8 cellular contexts compared by ENCODE assay signal in the genomic region with DNA sequence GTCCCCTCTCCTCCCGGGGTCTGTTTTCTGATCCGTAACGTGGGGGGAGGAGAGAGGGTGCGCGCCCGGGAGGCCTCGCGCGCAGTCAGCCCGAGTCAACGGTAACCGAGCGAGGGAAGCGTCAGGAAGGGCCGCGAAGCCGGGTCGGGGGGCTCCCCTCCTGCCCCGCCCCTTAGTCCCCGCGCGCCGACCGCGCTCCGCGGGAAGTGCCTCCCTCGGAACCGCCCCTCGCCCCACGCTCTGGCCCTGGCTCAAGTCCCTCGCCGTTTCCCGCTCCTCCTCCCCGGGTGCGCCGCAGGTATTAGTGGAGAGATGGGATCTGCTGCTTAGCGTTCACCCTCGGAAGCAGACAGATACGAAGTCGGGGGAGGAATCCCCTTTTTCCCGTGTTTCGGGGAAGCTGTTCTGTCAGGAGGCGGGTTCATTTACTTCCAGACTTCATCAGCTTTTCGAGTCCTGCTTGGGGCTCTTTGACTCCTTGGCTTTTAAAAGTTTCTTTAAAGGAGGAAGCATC. TPM values are rescaled to one million over a fixed set of nuclear protein-coding genes. Genes with fewer than 3 reads are reported as not detected.
DNase-seq lines count a peak whose midpoint lies in the region; ATAC-seq, FAIRE-seq and TF ChIP-seq lines count a peak whose summit lies in the region.

No MANE protein-coding gene starts in this region.

- H3F3A ChIP-seq in smooth muscle cell (ENCODE audit: low read depth): no peaks in the 10 kb centered on the region

- WGBS in smooth muscle cell (ENCODE audit: low lambda C conversion rate): 1% methylated on average over 22 of the region's 45 CpGs

- H3K27me3 ChIP-seq in smooth muscle cell (ENCODE audit: low read depth): no peaks in the 10 kb centered on the region

- H3K4me3 ChIP-seq in iPS-11a (ENCODE audit: low read depth, low read length) (peak overlapping the region; percentile 91), smooth muscle cell (peak overlapping the region; percentile 95)

- H3K9me3 ChIP-seq in smooth muscle cell (replicated peaks; ENCODE audit: low read depth): no peaks in the 10 kb centered on the region

- H3K4me2 ChIP-seq in smooth muscle cell: peak overlapping the region; percentile 99

- peaks cover 55% of the 10 kb centered on the region for H3K79me2 ChIP-seq in smooth muscle cell (ENCODE audit: low read depth)

- in situ Hi-C loops in SK-MEL-5 (cut with HindIII; ENCODE audit: low pct_unique_long_range_greater_than_20kb, low sequenced_read_pairs): no loop called here

- TF ChIP-seq CTCF in 22Rv1 (IDR thresholded peaks at IDR 0.05): no peak
- TF ChIP-seq CTCF in smooth muscle cell (IDR thresholded peaks at IDR 0.05; ENCODE audit: borderline replicate concordance, insufficient read depth, poor library complexity, severe bottlenecking): no peak

- peaks cover 53% of the 10 kb centered on the region for H4K20me1 ChIP-seq in smooth muscle cell (ENCODE audit: low read depth)

- no peak for DNase-seq in GM18507 (ENCODE audit: extremely low spot score, insufficient read length, low read depth)
- DNase-seq in SK-MEL-5 (ENCODE audit: low read depth, low spot score): peak; percentile 22
- peak; percentile 30 for DNase-seq in amniotic epithelial cell (ENCODE audit: low read depth)
- DNase-seq in smooth muscle cell (lab: John Stamatoyannopoulos, UW; ENCODE audit: unreplicated experiment): peak; percentile 20
- no peak for DNase-seq in NCI-H1930 (lab: John Stamatoyannopoulos, UW)

- peak overlapping the region; percentile 99 for H3K9ac ChIP-seq in smooth muscle cell (ENCODE audit: low read depth)

- peaks cover 5% of the 10 kb centered on the region for H3K36me3 ChIP-seq in smooth muscle cell (ENCODE audit: low read depth)

- FAIRE-seq in GM18507 (lab: Jason Lieb, UNC): peak; percentile 18

- peak; percentile 12 for ATAC-seq in HG03175 (IDR thresholded peaks at IDR 0.05; ENCODE audit: unreplicated experiment)

- no peak overlapping the region for H2AFZ ChIP-seq in smooth muscle cell (ENCODE audit: low read depth)

- H3K4me1 ChIP-seq in smooth muscle cell (ENCODE audit: low read depth): peaks cover 43% of the 10 kb centered on the region

- H3K27ac ChIP-seq in 22Rv1 (peak overlapping the region; percentile 86), smooth muscle cell (ENCODE audit: low read depth) (peak overlapping the region; percentile 94)

RNA-seq across cellular contexts. Expression of a gene that starts 0.8 kb away (rescaled TPM):
- total RNA-seq in SK-MEL-5 (2014; rRNA removed; shearing (Covaris generic)): 56.1 and 66.5 TPM in 2 replicates
- 199 and 206 TPM in 2 replicates for polyA plus RNA-seq in SK-MEL-5 (2015; cell fraction: cytosol; rRNA removed)
- polyA plus RNA-seq in SK-MEL-5 (2015; cell fraction: nucleus; rRNA removed): 94.2 and 118 TPM in 2 replicates
- 44.3 and 54.9 TPM in 2 replicates for total RNA-seq in smooth muscle cell
- 143 and 156 TPM in 2 replicates for polyA plus RNA-seq in smooth muscle cell

RNA-seq across cellular contexts. Expression of a gene that starts 32.4 kb away (rescaled TPM):
- total RNA-seq in SK-MEL-5 (2014; rRNA removed; shearing (Covaris generic)): 16.6 and 17.8 TPM in 2 replicates
- polyA plus RNA-seq in SK-MEL-5 (2015; cell fraction: cytosol; rRNA removed): 25.9 and 41.7 TPM in 2 replicates
- 17.5 and 18.3 TPM in 2 replicates for polyA plus RNA-seq in SK-MEL-5 (2015; cell fraction: nucleus; rRNA removed)
- 22.2 and 22.5 TPM in 2 replicates for total RNA-seq in smooth muscle cell
- polyA plus RNA-seq in smooth muscle cell: 24.4 and 32.5 TPM in 2 replicates

RNA-seq across cellular contexts. Expression of a gene that starts 55.4 kb away (rescaled TPM):
- 5.5 and 6.4 TPM in 2 replicates for total RNA-seq in SK-MEL-5 (2014; rRNA removed; shearing (Covaris generic))
- 76.4 and 86.6 TPM in 2 replicates for polyA plus RNA-seq in SK-MEL-5 (2015; cell fraction: cytosol; rRNA removed)
- 48.9 and 55.4 TPM in 2 replicates for polyA plus RNA-seq in SK-MEL-5 (2015; cell fraction: nucleus; rRNA removed)
- total RNA-seq in smooth muscle cell: 12.9 and 28.9 TPM in 2 replicates
- polyA plus RNA-seq in smooth muscle cell: 137 and 148 TPM in 2 replicates

RNA-seq across cellular contexts. Expression of a gene that starts 56.9 kb away (rescaled TPM):
- total RNA-seq in SK-MEL-5 (2014; rRNA removed; shearing (Covaris generic)): not detected in 2 replicates
- polyA plus RNA-seq in SK-MEL-5 (2015; cell fraction: cytosol; rRNA removed): not detected in 2 replicates
- polyA plus RNA-seq in SK-MEL-5 (2015; cell fraction: nucleus; rRNA removed): not detected in 2 replicates
- total RNA-seq in smooth muscle cell: not detected in 2 replicates
- polyA plus RNA-seq in smooth muscle cell: 0.18 and 0.74 TPM in 2 replicates

Comparison
In these comparisons a context has a peak if more than half of its experiments do, and no peak if none do; other contexts are left out.
1. DNase-seq: peak in SK-MEL-5 (single experiment), amniotic epithelial cell (single experiment) and smooth muscle cell (single experiment); none in GM18507 (single experiment) and NCI-H1930 (0 of 2).